Comparison of ENCODE assay signal across 10 cellular contexts in genomic region chr11:60831501-60832079, GRCh38. TPM values are rescaled to one million over a fixed set of nuclear protein-coding genes. Genes with fewer than 3 reads are reported as not detected.
DNase-seq lines count a peak whose midpoint lies in the region; ATAC-seq and TF ChIP-seq lines count a peak whose summit lies in the region.
"Had no signal": no experiment of that assay in that cellular context is flagged by ENCODE, and none has a peak within 500 bp of the region (broad histone marks: within the 10 kb centered on the region; RNA-seq: fewer than 3 reads in every experiment).

No MANE protein-coding gene starts in this region.

- H3K27ac ChIP-seq in DOHH2 (ENCODE audit: low read depth, low read length) (no peak overlapping the region), SK-N-SH (ENCODE audit: low read depth in 2 of 2, low read length in 1 of 2) (no peak overlapping the region)
- no peak overlapping the region for H3K27ac ChIP-seq in effector memory CD4-positive, alpha-beta T cell (ENCODE audit: insufficient read depth, low read length, poor library complexity, severe bottlenecking)

- no peaks in the 10 kb centered on the region for H3K4me1 Mint-ChIP-seq in type B pancreatic cell (ENCODE audit: unreplicated experiment)

- POLR2A ChIA-PET in SK-N-SH (lab: Yijun Ruan, JAX), result interaction anchor here (1.1 to 2.6 kb wide), 2 partner anchors 56 to 68 kb away, joined by 3 to 9 read pairs; no protein-coding TSS in a partner anchor

- no peak overlapping the region for H2AFZ ChIP-seq in SK-N-SH (ENCODE audit: low read depth)

- H3K9me3 ChIP-seq in DOHH2 (ENCODE audit: control insufficient read depth, insufficient read depth, low read length), result no peaks in the 10 kb centered on the region
- H3K9me3 ChIP-seq in SK-N-SH, result no peaks in the 10 kb centered on the region
- H3K9me3 ChIP-seq in effector memory CD4-positive, alpha-beta T cell (ENCODE audit: control insufficient read depth, low read length), result no peaks in the 10 kb centered on the region

- 5% methylated on average over 7 of the region's 7 CpGs for WGBS in SK-N-SH (ENCODE audit: low lambda C conversion rate)

- TF ChIP-seq RAD21 in Ishikawa (IDR thresholded peaks at IDR 0.05; ENCODE audit: low read depth) (no peak), SK-N-SH (IDR thresholded peaks at IDR 0.05; ENCODE audit: low read length) (no peak)

- H3K79me2 ChIP-seq in DOHH2 (ENCODE audit: control insufficient read depth, low read length), result no peaks in the 10 kb centered on the region
- H3K79me2 ChIP-seq in SK-N-SH (ENCODE audit: insufficient read depth), result no peaks in the 10 kb centered on the region

- TF ChIP-seq CTCF in DOHH2 (IDR thresholded peaks at IDR 0.05; ENCODE audit: low read depth, low read length, poor library complexity, severe bottlenecking) (no peak), SK-N-SH (IDR thresholded peaks at IDR 0.05) (no peak), type B pancreatic cell (conservative IDR thresholded peaks at IDR 0.05) (no peak)

- H3K27me3 Mint-ChIP-seq in type B pancreatic cell, result peaks cover 31% of the 10 kb centered on the region

- H3F3A ChIP-seq in DOHH2 (ENCODE audit: control insufficient read depth, insufficient read depth), result no peaks in the 10 kb centered on the region
- H3F3A ChIP-seq in SK-N-SH (replicated peaks; ENCODE audit: insufficient read depth), result no peaks in the 10 kb centered on the region

- H3K4me2 ChIP-seq in DOHH2 (ENCODE audit: low read length), result peak overlapping the region; percentile 49
- H3K4me2 ChIP-seq in SK-N-SH, result no peak overlapping the region

- H3K4me1 ChIP-seq in DOHH2 (ENCODE audit: control insufficient read depth, low read length) (peaks cover 27% of the 10 kb centered on the region), SK-N-SH (ENCODE audit: control insufficient read depth in 1 of 2, insufficient read depth in 2 of 2, low read depth in 1 of 2, low read length in 1 of 2) (peaks cover 0 to 16% of the 10 kb centered on the region in 2 experiments; a peak in 2 of 4 replicates)
- no peaks in the 10 kb centered on the region for H3K4me1 ChIP-seq in effector memory CD4-positive, alpha-beta T cell (ENCODE audit: control insufficient read depth, insufficient read depth, low read length, poor library complexity, severe bottlenecking)

- TF ChIP-seq EP300 in Ishikawa (IDR thresholded peaks at IDR 0.05; ENCODE audit: borderline replicate concordance) (no peak), SK-N-SH (IDR thresholded peaks at IDR 0.05; ENCODE audit: borderline replicate concordance in 1 of 2, low read depth in 1 of 2, low read length in 1 of 2) (no peak)

- H3K36me3 ChIP-seq in DOHH2 (ENCODE audit: control insufficient read depth, low read length), result no peaks in the 10 kb centered on the region
- no peaks in the 10 kb centered on the region for H3K36me3 ChIP-seq in SK-N-SH (replicated peaks in 1 of 2; ENCODE audit: control insufficient read depth in 1 of 2, insufficient read depth in 2 of 2, low read length in 1 of 2)
- no peaks in the 10 kb centered on the region for H3K36me3 ChIP-seq in effector memory CD4-positive, alpha-beta T cell (ENCODE audit: control insufficient read depth, insufficient read depth, low read length)

- no peaks in the 10 kb centered on the region for H4K20me1 ChIP-seq in DOHH2 (ENCODE audit: control insufficient read depth, insufficient read depth, low read depth, low read length)
- no peaks in the 10 kb centered on the region for H4K20me1 ChIP-seq in SK-N-SH (ENCODE audit: insufficient read depth)

- no peak overlapping the region for H3K9ac ChIP-seq in SK-N-SH

- H3K4me3 ChIP-seq in DOHH2 (ENCODE audit: low read length) (peak overlapping the region; percentile 41), SK-N-SH (ENCODE audit: low read depth in 2 of 2, low read length in 1 of 2) (no peak overlapping the region)
- no peak overlapping the region for H3K4me3 ChIP-seq in effector memory CD4-positive, alpha-beta T cell (ENCODE audit: insufficient read depth, low read depth, low read length, poor library complexity, severe bottlenecking)
- H3K4me3 ChIP-seq: lung had no signal

- H3K9me2 ChIP-seq in DOHH2 (replicated peaks; ENCODE audit: control insufficient read depth, low read length) (no peaks in the 10 kb centered on the region), SK-N-SH (no peaks in the 10 kb centered on the region)

- H3K4me3 Mint-ChIP-seq in type B pancreatic cell, result no peak overlapping the region

- H3K27ac Mint-ChIP-seq in type B pancreatic cell, result no peak overlapping the region

- DNase-seq in SK-N-SH (peak; percentile 51), glomerular visceral epithelial cell (ENCODE audit: extremely low spot score) (peak; percentile 88), NCI-H2107 (lab: John Stamatoyannopoulos, UW) (no peak), type B pancreatic cell (ENCODE audit: extremely low spot score, unreplicated experiment) (no peak)
- DNase-seq in effector memory CD4-positive, alpha-beta T cell, result no peak

- no peaks in the 10 kb centered on the region for H3K9me3 Mint-ChIP-seq in type B pancreatic cell

- ATAC-seq in HG02970 (IDR thresholded peaks at IDR 0.05; ENCODE audit: low FRiP score, unreplicated experiment), result no peak

- CTCF ChIA-PET in SK-N-SH (lab: Yijun Ruan, JAX), result interaction anchor here (0.6 to 23.7 kb wide), 54 partner anchors 9 to 463 kb away, joined by 3 to 550 read pairs (median 5); partner anchors contain the start of genes CCDC86, PRPF19, PTGDR2 and VWCE

- 0 out of 2 replicates have a peak, but pooled peaks cover 2% of the 10 kb centered on the region for H3K27me3 ChIP-seq in DOHH2 (ENCODE audit: control insufficient read depth, low read length)
- peaks cover 6% of the 10 kb centered on the region; the same call in 1 of the 2 replicates for H3K27me3 ChIP-seq in SK-N-SH (ENCODE audit: insufficient read depth)
- H3K27me3 ChIP-seq in effector memory CD4-positive, alpha-beta T cell (replicated peaks; ENCODE audit: control insufficient read depth, insufficient read depth, low read length, poor library complexity, severe bottlenecking), result no peaks in the 10 kb centered on the region

- no peaks in the 10 kb centered on the region for H3K36me3 Mint-ChIP-seq in type B pancreatic cell

TF ChIP-seq in Ishikawa, 13 proteins besides CTCF, POLR2A, EP300 and RAD21:
- peak; percentile 46; the same call in 1 of the 2 replicates for TF ChIP-seq NFIC (IDR thresholded peaks at IDR 0.05)
- no peak for TF ChIP-seq YY1 (IDR thresholded peaks at IDR 0.05; ENCODE audit: low read depth)

TF ChIP-seq in SK-N-SH, 30 proteins besides CTCF, POLR2A, EP300 and RAD21:
- TF ChIP-seq SIN3A (IDR thresholded peaks at IDR 0.05; ENCODE audit: borderline replicate concordance, low read depth, low read length) (no peak), NFIC (IDR thresholded peaks at IDR 0.05; ENCODE audit: borderline replicate concordance) (peak; percentile 17; the same call in 1 of the 2 replicates), ELF1 (IDR thresholded peaks at IDR 0.05) (no peak), RXRA (IDR thresholded peaks at IDR 0.05; ENCODE audit: borderline replicate concordance, low read depth) (no peak), IRF3 (IDR thresholded peaks at IDR 0.05; ENCODE audit: low read depth, low read length) (no peak)

RNA-seq across cellular contexts. Expression of gene CCDC86, which starts 10.3 kb away (rescaled TPM):
- 26.1 and 34.7 TPM in 2 replicates for polyA plus RNA-seq in SK-N-SH (2012; rRNA removed)
- 17.2 and 22.7 TPM in 2 replicates for polyA plus RNA-seq in SK-N-SH (2012; cell fraction: cytosol; rRNA removed)
- 28.2 and 44.0 TPM in 2 replicates for polyA plus RNA-seq in SK-N-SH (2012; cell fraction: nucleus; rRNA removed)
- 25.2 and 31.1 TPM in 2 replicates for total RNA-seq in type B pancreatic cell (ENCODE audit: low replicate concordance)

RNA-seq across cellular contexts. Expression of gene PTGDR2, which starts 24.2 kb away (rescaled TPM):
- polyA plus RNA-seq in SK-N-SH (2012; rRNA removed), result 0.02 TPM in 1 of 2 replicates, not detected in the other
- 0.01 TPM in 1 of 2 replicates, not detected in the other for polyA plus RNA-seq in SK-N-SH (2012; cell fraction: cytosol; rRNA removed)
- polyA plus RNA-seq in SK-N-SH (2012; cell fraction: nucleus; rRNA removed), result 0.05 and 0.12 TPM in 2 replicates
- total RNA-seq in type B pancreatic cell (ENCODE audit: low replicate concordance), result 2.6 and 7.9 TPM in 2 replicates

RNA-seq across cellular contexts. Expression of gene ZP1, which starts 35.8 kb away (rescaled TPM):
- polyA plus RNA-seq in SK-N-SH (2012; rRNA removed), result not detected in 2 replicates
- polyA plus RNA-seq in SK-N-SH (2012; cell fraction: cytosol; rRNA removed), result 0.01 TPM in 1 of 2 replicates, not detected in the other
- 0.37 and 0.79 TPM in 2 replicates for polyA plus RNA-seq in SK-N-SH (2012; cell fraction: nucleus; rRNA removed)
- total RNA-seq in type B pancreatic cell (ENCODE audit: low replicate concordance), result not detected in 2 replicates
- total RNA-seq: lung, osteocyte had no signal

RNA-seq across cellular contexts. Expression of gene MS4A10, which starts 46.5 kb away (rescaled TPM):
- polyA plus RNA-seq in SK-N-SH (2012; rRNA removed), result not detected in 2 replicates
- polyA plus RNA-seq in SK-N-SH (2012; cell fraction: cytosol; rRNA removed), result not detected in 2 replicates
- not detected in 2 replicates for polyA plus RNA-seq in SK-N-SH (2012; cell fraction: nucleus; rRNA removed)
- total RNA-seq in type B pancreatic cell (ENCODE audit: low replicate concordance), result not detected in 2 replicates
- total RNA-seq: lung, osteocyte had no signal
- polyA plus RNA-seq: lung had no signal

Comparison
In these comparisons a context has a peak if more than half of its experiments do, and no peak if none do; other contexts are left out.
1. DNase-seq: peak in SK-N-SH (single experiment) and glomerular visceral epithelial cell (single experiment); none in NCI-H2107 (single experiment), effector memory CD4-positive, alpha-beta T cell (0 of 3) and type B pancreatic cell (single experiment).